ENCODE assay signal across 1 cellular context in genomic region chr22:22704156-22704946, GRCh38.
TF ChIP-seq lines count a peak whose summit lies in the region.

No MANE protein-coding gene starts in this region.

TF ChIP-seq in GM23338, 12 proteins besides CTCF, POLR2A, EP300 and RAD21 (continued from another document):
- TF ChIP-seq ZNF462 (CRISPR knock-in tag; IDR thresholded peaks at IDR 0.05) (no peak), ZNF114 (CRISPR knock-in tag; IDR thresholded peaks at IDR 0.05) (no peak)
